Comparison of ENCODE assay signal across 9 cellular contexts in the genomic region with DNA sequence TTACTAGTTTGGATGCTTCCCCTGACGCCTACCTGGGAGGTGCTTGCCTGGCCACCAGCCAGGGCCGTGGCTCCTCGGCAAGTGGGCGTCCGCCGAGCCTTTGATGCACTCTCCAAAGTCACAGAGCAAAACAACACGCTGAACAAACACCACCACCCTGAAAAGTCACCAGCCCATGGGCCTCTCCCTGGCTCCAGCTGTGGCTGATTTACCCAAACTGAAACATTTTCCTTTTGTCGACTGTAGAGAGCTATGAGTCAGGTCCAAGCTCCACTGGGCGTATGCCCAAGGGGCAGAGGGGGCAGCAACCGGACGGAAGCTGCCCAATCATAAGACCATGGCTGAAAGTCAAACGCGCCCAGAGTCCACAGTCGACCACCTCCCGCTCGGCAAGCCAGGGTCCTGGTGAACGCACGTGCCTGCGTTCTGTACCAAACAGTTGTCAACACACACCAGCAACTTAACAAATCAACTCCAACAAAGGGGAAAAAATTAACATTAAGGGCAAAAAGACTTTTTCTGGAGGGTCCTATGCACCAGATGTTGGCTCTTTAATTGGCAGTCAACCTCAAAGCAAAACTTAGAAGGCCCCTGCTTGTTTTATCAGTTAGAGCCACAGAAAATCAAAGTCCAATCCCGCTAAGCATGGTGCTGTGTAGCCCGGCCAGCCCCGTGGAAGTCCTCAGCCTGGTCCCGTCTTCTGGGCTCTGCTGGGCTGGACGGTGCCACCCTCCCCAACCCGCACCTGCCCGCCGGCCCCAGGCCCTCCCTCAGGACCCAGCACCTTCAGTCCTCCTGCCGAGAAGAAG. TPM values are rescaled to one million over a fixed set of nuclear protein-coding genes. Genes with fewer than 3 reads are reported as not detected.
DNase-seq lines count a peak whose midpoint lies in the region; ATAC-seq and TF ChIP-seq lines count a peak whose summit lies in the region.
"Had no signal": no experiment of that assay in that cellular context is flagged by ENCODE, and none has a peak within 500 bp of the region (broad histone marks: within the 10 kb centered on the region; RNA-seq: fewer than 3 reads in every experiment).

No MANE protein-coding gene starts in this region.

- H3K4me1 ChIP-seq in ACC112 (ENCODE audit: control insufficient read depth, insufficient read depth, low read length, unreplicated experiment) (peaks cover 42% of the 10 kb centered on the region), lower lobe of right lung (peaks cover 32% of the 10 kb centered on the region)

- no peaks in the 10 kb centered on the region for H3K9me3 Mint-ChIP-seq in activated T-helper 17 cell treated with anti-CD3 and anti-CD28 coated beads, Interleukin-2, amount 50 U/mL, for 72 hours

- H2AFZ ChIP-seq in ACC112 (ENCODE audit: low read length, unreplicated experiment): no peak overlapping the region

- H3K27ac ChIP-seq in ACC112 (ENCODE audit: low read depth, low read length): peak overlapping the region; percentile 71
- H3K27ac ChIP-seq in lower lobe of right lung: no peak overlapping the region

- peak; percentile 75 for ATAC-seq in activated T-helper 17 cell treated with anti-CD3 and anti-CD28 coated beads, Interleukin-2, amount 50 U/mL, for 72 hours (replicated peaks)
- ATAC-seq in lower lobe of right lung: no peak

- no peaks in the 10 kb centered on the region for H3K36me3 Mint-ChIP-seq in activated T-helper 17 cell treated with anti-CD3 and anti-CD28 coated beads, Interleukin-2, amount 50 U/mL, for 72 hours (ENCODE audit: low read depth)
- H3K36me3 Mint-ChIP-seq: activated naive CD8-positive, alpha-beta T cell had no signal

- H3K36me3 ChIP-seq in ACC112 (ENCODE audit: insufficient read depth, low read length) (no peaks in the 10 kb centered on the region), lower lobe of right lung (no peaks in the 10 kb centered on the region)

- H3K27me3 ChIP-seq in ACC112 (ENCODE audit: insufficient read depth, low read length) (no peaks in the 10 kb centered on the region), lower lobe of right lung (ENCODE audit: low read depth) (no peaks in the 10 kb centered on the region)

- H3K4me1 Mint-ChIP-seq in activated T-helper 17 cell treated with anti-CD3 and anti-CD28 coated beads, Interleukin-2, amount 50 U/mL, for 72 hours: peaks cover 8% of the 10 kb centered on the region

- CTCF ChIA-PET in HEK293T (lab: Yijun Ruan, JAX): interaction anchor here (1.5 kb wide), 1 partner anchor 18 kb away, joined by 4 read pairs; no protein-coding TSS in a partner anchor

- peaks cover 4% of the 10 kb centered on the region for H3K79me2 ChIP-seq in ACC112 (ENCODE audit: control insufficient read depth, insufficient read depth, low read length, unreplicated experiment)

- intact Hi-C loops in lower lobe of right lung (cut with DNase I): no loop called here

- no peaks in the 10 kb centered on the region for H3K9me3 ChIP-seq in lower lobe of right lung

- POLR2A ChIA-PET in HEK293T (lab: Yijun Ruan, JAX): no interaction called here

- TF ChIP-seq CTCF in lower lobe of right lung (IDR thresholded peaks at IDR 0.05): no peak

- H3K27ac Mint-ChIP-seq in activated T-helper 17 cell treated with anti-CD3 and anti-CD28 coated beads, Interleukin-2, amount 50 U/mL, for 72 hours: peak overlapping the region; percentile 44
- H3K27ac Mint-ChIP-seq: activated naive CD8-positive, alpha-beta T cell had no signal

- DNase-seq in HS-5 (ENCODE audit: low read depth) (peak; percentile 63), lower lobe of right lung (peak; percentile 47), putamen (ENCODE audit: low spot score) (no peak), NCI-H526 treated with DMSO at 0.1 percent for 48 hours (lab: John Stamatoyannopoulos, UW) (no peak), HEK293T (ENCODE audit: extremely low spot score) (no peak), NCI-H146 treated with DMSO at 0.1 percent for 48 hours (lab: John Stamatoyannopoulos, UW; ENCODE audit: unreplicated experiment) (no peak)

- peak overlapping the region; percentile 59 for H3K4me3 ChIP-seq in ACC112 (ENCODE audit: low read depth, low read length)
- H3K4me3 ChIP-seq in lower lobe of right lung: no peak overlapping the region

- H3K27me3 Mint-ChIP-seq in activated T-helper 17 cell treated with anti-CD3 and anti-CD28 coated beads, Interleukin-2, amount 50 U/mL, for 72 hours: no peaks in the 10 kb centered on the region
- H3K27me3 Mint-ChIP-seq: activated naive CD8-positive, alpha-beta T cell had no signal

- H3K4me3 Mint-ChIP-seq in activated T-helper 17 cell treated with anti-CD3 and anti-CD28 coated beads, Interleukin-2, amount 50 U/mL, for 72 hours: peak overlapping the region; percentile 37
- H3K4me3 Mint-ChIP-seq: activated naive CD8-positive, alpha-beta T cell had no signal

TF ChIP-seq in HEK293T, 16 proteins besides CTCF, POLR2A, EP300 and RAD21:
- TF ChIP-seq FOXK2 (IDR thresholded peaks at IDR 0.05) (no peak), SP1 (IDR thresholded peaks at IDR 0.05) (no peak), PKNOX1 (IDR thresholded peaks at IDR 0.05) (no peak), L3MBTL2 (conservative IDR thresholded peaks at IDR 0.05) (no peak), LEF1 (IDR thresholded peaks at IDR 0.05; ENCODE audit: borderline replicate concordance) (no peak), CTBP1 (IDR thresholded peaks at IDR 0.05; ENCODE audit: borderline replicate concordance) (no peak), SUZ12 (IDR thresholded peaks at IDR 0.05) (no peak), HDGF (IDR thresholded peaks at IDR 0.05; ENCODE audit: borderline replicate concordance) (no peak), ARNT (IDR thresholded peaks at IDR 0.05) (no peak), NFRKB (IDR thresholded peaks at IDR 0.05) (no peak), FOXA1 (IDR thresholded peaks at IDR 0.05) (no peak), ELF4 (IDR thresholded peaks at IDR 0.05) (no peak)
TF ChIP-seq in HEK293T: peak in this region for 0.

RNA-seq across cellular contexts. Expression of gene TBC1D16, which starts 47.3 kb away (rescaled TPM):
- 1 to 10 TPM; 1.6 to 1.8 TPM for total RNA-seq in activated T-helper 17 cell treated with anti-CD3 and anti-CD28 coated beads, Interleukin-2, amount 50 U/mL, for 72 hours
- total RNA-seq in lower lobe of right lung: 24.7 TPM

RNA-seq across cellular contexts. Expression of gene CCDC40, which starts 48.1 kb away (rescaled TPM):
- under 1 TPM in 1 of 2 donors, not detected in 1; 0.69 TPM for total RNA-seq in activated T-helper 17 cell treated with anti-CD3 and anti-CD28 coated beads, Interleukin-2, amount 50 U/mL, for 72 hours
- total RNA-seq in lower lobe of right lung: 14.1 TPM

Comparison
In these comparisons a context has a peak if more than half of its experiments do, and no peak if none do; other contexts are left out.
1. DNase-seq: peak in HS-5 (single experiment) and lower lobe of right lung (single experiment); none in putamen (single experiment), NCI-H526 treated with DMSO at 0.1 percent for 48 hours (single experiment), HEK293T (single experiment) and NCI-H146 treated with DMSO at 0.1 percent for 48 hours (single experiment).